ENCODE assay signal across 12 cellular contexts in genomic region chr3:71148455-71149060, GRCh38.
"Had no signal": no experiment of that assay in that cellular context is flagged by ENCODE, and none has a peak within 500 bp of the region (broad histone marks: within the 10 kb centered on the region; RNA-seq: fewer than 3 reads in every experiment).

No MANE protein-coding gene starts in this region.

- H3K27me3 ChIP-seq: foreskin keratinocyte, pancreas, transverse colon had no signal

- H3K27ac Mint-ChIP-seq: activated naive CD8-positive, alpha-beta T cell treated with anti-CD3 and anti-CD28 coated beads, Interleukin-2, amount 10 ng/mL, durations not matched to agents 7 days and 5 days; T-helper 1 cell treated with Interleukin-12 subunit alpha and Interleukin-12 subunit beta and Interleukin-4 antibody, amounts not matched to agents 30 μg/mL and 1 μg/mL, for 36 hours had no signal

- H3K4me1 ChIP-seq: foreskin keratinocyte, pancreas had no signal

- DNase-seq: activated CD4-positive, alpha-beta T cell treated with anti-CD3 and anti-CD28 coated beads, Interleukin-2, amount 50 U/mL, for 1 hour; activated effector memory CD4-positive, alpha-beta T cell treated with Interleukin-2 at 50 U/mL for 16 hours; activated naive CD8-positive, alpha-beta T cell treated with anti-CD3 and anti-CD28 coated beads, Interleukin-2, amount 10 ng/mL, durations not matched to agents 7 days and 5 days; activated T-cell treated with anti-CD3 and anti-CD28 coated beads, Interleukin-2, amount 50 U/mL, for 1 hour; aorta; foreskin keratinocyte; pancreas; substantia nigra; transverse colon had no signal

- H3K4me3 Mint-ChIP-seq: activated naive CD8-positive, alpha-beta T cell treated with anti-CD3 and anti-CD28 coated beads, Interleukin-2, amount 10 ng/mL, durations not matched to agents 7 days and 5 days; T-helper 1 cell treated with Interleukin-12 subunit alpha and Interleukin-12 subunit beta and Interleukin-4 antibody, amounts not matched to agents 30 μg/mL and 1 μg/mL, for 36 hours had no signal

- H3K9me3 Mint-ChIP-seq: activated naive CD8-positive, alpha-beta T cell treated with anti-CD3 and anti-CD28 coated beads, Interleukin-2, amount 10 ng/mL, durations not matched to agents 7 days and 5 days; T-helper 1 cell treated with Interleukin-12 subunit alpha and Interleukin-12 subunit beta and Interleukin-4 antibody, amounts not matched to agents 30 μg/mL and 1 μg/mL, for 36 hours had no signal

- H3K4me3 ChIP-seq: pancreas, skin epidermis, transverse colon had no signal

- H3K36me3 ChIP-seq: pancreas, transverse colon had no signal

- H3K9me3 ChIP-seq: pancreas, transverse colon had no signal

- H3K27ac ChIP-seq: foreskin keratinocyte, pancreas, skin epidermis had no signal

- H3K27me3 Mint-ChIP-seq: activated naive CD8-positive, alpha-beta T cell treated with anti-CD3 and anti-CD28 coated beads, Interleukin-2, amount 10 ng/mL, durations not matched to agents 7 days and 5 days had no signal

- ATAC-seq: foreskin keratinocyte, pancreas, SK-N-SH treated with all-trans-retinoic acid at 6 μM for 48 hours had no signal
